In the genomic region with DNA sequence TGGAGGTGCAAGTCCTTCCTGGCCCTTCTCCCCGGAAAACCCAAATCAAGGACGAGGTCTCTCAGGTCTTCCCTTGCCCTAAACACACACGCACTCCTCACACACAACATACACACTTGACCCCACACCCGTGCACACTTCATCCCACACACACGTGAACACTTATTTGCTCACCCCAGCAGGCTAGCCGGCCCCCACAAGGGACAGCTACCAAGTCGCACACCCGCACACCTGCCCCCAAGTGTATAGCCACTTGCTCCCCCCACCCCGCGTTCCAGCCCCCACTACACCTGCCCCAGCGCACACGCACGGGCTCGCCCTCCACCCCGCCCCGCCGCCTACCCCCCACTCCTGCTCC, we compare ENCODE assay signal across 2 cellular contexts.
A peak's percentile ranks its signal among the peaks of the same experiment; 100 is the strongest.
TF ChIP-seq lines count a peak whose summit lies in the region.

No MANE protein-coding gene starts in this region.

TF ChIP-seq in SK-N-SH treated with all-trans-retinoic acid at 6 μM for 48 hours, 23 proteins besides CTCF, POLR2A, EP300 and RAD21 (continued from another document):
- TF ChIP-seq, protein P1, sequence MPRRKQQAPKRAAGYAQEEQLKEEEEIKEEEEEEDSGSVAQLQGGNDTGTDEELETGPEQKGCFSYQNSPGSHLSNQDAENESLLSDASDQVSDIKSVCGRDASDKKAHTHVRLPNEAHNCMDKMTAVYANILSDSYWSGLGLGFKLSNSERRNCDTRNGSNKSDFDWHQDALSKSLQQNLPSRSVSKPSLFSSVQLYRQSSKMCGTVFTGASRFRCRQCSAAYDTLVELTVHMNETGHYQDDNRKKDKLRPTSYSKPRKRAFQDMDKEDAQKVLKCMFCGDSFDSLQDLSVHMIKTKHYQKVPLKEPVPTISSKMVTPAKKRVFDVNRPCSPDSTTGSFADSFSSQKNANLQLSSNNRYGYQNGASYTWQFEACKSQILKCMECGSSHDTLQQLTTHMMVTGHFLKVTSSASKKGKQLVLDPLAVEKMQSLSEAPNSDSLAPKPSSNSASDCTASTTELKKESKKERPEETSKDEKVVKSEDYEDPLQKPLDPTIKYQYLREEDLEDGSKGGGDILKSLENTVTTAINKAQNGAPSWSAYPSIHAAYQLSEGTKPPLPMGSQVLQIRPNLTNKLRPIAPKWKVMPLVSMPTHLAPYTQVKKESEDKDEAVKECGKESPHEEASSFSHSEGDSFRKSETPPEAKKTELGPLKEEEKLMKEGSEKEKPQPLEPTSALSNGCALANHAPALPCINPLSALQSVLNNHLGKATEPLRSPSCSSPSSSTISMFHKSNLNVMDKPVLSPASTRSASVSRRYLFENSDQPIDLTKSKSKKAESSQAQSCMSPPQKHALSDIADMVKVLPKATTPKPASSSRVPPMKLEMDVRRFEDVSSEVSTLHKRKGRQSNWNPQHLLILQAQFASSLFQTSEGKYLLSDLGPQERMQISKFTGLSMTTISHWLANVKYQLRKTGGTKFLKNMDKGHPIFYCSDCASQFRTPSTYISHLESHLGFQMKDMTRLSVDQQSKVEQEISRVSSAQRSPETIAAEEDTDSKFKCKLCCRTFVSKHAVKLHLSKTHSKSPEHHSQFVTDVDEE (CRISPR knock-in tag; IDR thresholded peaks at IDR 0.05): no peak

TF ChIP-seq in K562, 482 proteins besides CTCF, POLR2A, EP300 and RAD21 (continued from another document):
- TF ChIP-seq ETS1 (conservative IDR thresholded peaks at IDR 0.05; ENCODE audit: control insufficient read depth, low read depth, low read length): no peak
- 0 out of 2 replicates have a peak, but pooled peaks have one; percentile 41 for TF ChIP-seq ELF4 (CRISPR knock-in tag; IDR thresholded peaks at IDR 0.05)
- no peak for TF ChIP-seq SMAD1 (IDR thresholded peaks at IDR 0.05; ENCODE audit: low read depth, low read length, partially characterized antibody)
- TF ChIP-seq TAF15 (IDR thresholded peaks at IDR 0.05; ENCODE audit: low read depth, low read length): no peak
- TF ChIP-seq CAMTA2 (CRISPR knock-in tag; conservative IDR thresholded peaks at IDR 0.05): no peak
- TF ChIP-seq BHLHE40 (IDR thresholded peaks at IDR 0.05; ENCODE audit: low read length): peak; percentile 62; the same call in 1 of the 2 replicates
- TF ChIP-seq LARP7 (IDR thresholded peaks at IDR 0.05): 0 out of 2 replicates have a peak, but pooled peaks have one; percentile 55
- no peak for TF ChIP-seq MYNN (IDR thresholded peaks at IDR 0.05)
- TF ChIP-seq MYNN (CRISPR knock-in tag; IDR thresholded peaks at IDR 0.05): no peak
- TF ChIP-seq SMARCE1 (IDR thresholded peaks at IDR 0.05): 0 out of 2 replicates have a peak, but pooled peaks have one; percentile 41
- TF ChIP-seq MITF (IDR thresholded peaks at IDR 0.05): no peak
- TF ChIP-seq NKRF (IDR thresholded peaks at IDR 0.05; ENCODE audit: borderline replicate concordance): 0 out of 2 replicates have a peak, but pooled peaks have one; percentile 25
- TF ChIP-seq SMC3 (conservative IDR thresholded peaks at IDR 0.05; ENCODE audit: insufficient read depth, low read depth, low read length): no peak
- no peak for TF ChIP-seq KLF10 (CRISPR knock-in tag; IDR thresholded peaks at IDR 0.05)
- no peak for TF ChIP-seq TCF3 (CRISPR knock-in tag; IDR thresholded peaks at IDR 0.05)
- TF ChIP-seq, protein P2, sequence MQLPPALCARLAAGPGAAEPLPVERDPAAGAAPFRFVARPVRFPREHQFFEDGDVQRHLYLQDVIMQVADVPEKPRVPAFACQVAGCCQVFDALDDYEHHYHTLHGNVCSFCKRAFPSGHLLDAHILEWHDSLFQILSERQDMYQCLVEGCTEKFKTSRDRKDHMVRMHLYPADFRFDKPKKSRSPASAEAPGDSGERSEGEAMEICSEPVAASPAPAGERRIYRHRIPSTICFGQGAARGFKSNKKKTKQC (CRISPR knock-in tag; IDR thresholded peaks at IDR 0.05): no peak
- no peak for TF ChIP-seq TOE1 (IDR thresholded peaks at IDR 0.05; ENCODE audit: borderline replicate concordance)
- no peak for TF ChIP-seq TOE1 (CRISPR knock-in tag; IDR thresholded peaks at IDR 0.05; ENCODE audit: borderline replicate concordance, low read depth)
- peak; percentile 71 for TF ChIP-seq PRDM10 (IDR thresholded peaks at IDR 0.05; ENCODE audit: partially characterized antibody)
- peak; percentile 12; the same call in 1 of the 2 replicates for TF ChIP-seq MYC (IDR thresholded peaks at IDR 0.05; ENCODE audit: low read depth, low read length)
- no peak for TF ChIP-seq MYC (CRISPR knock-in tag; IDR thresholded peaks at IDR 0.05; ENCODE audit: borderline replicate concordance, low read depth)
- no peak for TF ChIP-seq MECOM (CRISPR knock-in tag; IDR thresholded peaks at IDR 0.05)
- no peak for TF ChIP-seq SRF (CRISPR knock-in tag; IDR thresholded peaks at IDR 0.05)
- TF ChIP-seq, protein P3, sequence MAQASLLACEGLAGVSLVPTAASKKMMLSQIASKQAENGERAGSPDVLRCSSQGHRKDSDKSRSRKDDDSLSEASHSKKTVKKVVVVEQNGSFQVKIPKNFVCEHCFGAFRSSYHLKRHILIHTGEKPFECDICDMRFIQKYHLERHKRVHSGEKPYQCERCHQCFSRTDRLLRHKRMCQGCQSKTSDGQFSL (CRISPR knock-in tag; IDR thresholded peaks at IDR 0.05): peak; percentile 58; the same call in 1 of the 2 replicates
- TF ChIP-seq, protein P3 (tag; IDR thresholded peaks at IDR 0.05): no peak
- no peak for TF ChIP-seq HIVEP1 (CRISPR knock-in tag; IDR thresholded peaks at IDR 0.05)
- TF ChIP-seq SMARCA5 (IDR thresholded peaks at IDR 0.05): no peak
- 0 out of 4 replicates have a peak, but pooled peaks of 1 of the 2 experiments have one; percentile 28 for TF ChIP-seq KDM4B (IDR thresholded peaks at IDR 0.05; ENCODE audit: borderline replicate concordance in 2 of 2, low read depth in 1 of 2)
- TF ChIP-seq MLLT1 (IDR thresholded peaks at IDR 0.05): 0 out of 4 replicates have a peak, but pooled peaks of 1 of the 2 experiments have one; percentile 54
- no peak for TF ChIP-seq FOXM1 (IDR thresholded peaks at IDR 0.05; ENCODE audit: low read depth)
- no peak for TF ChIP-seq FOXM1 (CRISPR knock-in tag; IDR thresholded peaks at IDR 0.05; ENCODE audit: low read depth)
- 0 out of 2 replicates have a peak, but pooled peaks have one; percentile 20 for TF ChIP-seq SUPT5H (IDR thresholded peaks at IDR 0.05)
- TF ChIP-seq PURB (CRISPR knock-in tag; IDR thresholded peaks at IDR 0.05; ENCODE audit: low read depth): no peak
- no peak for TF ChIP-seq ZNF140 (CRISPR knock-in tag; IDR thresholded peaks at IDR 0.05)
- TF ChIP-seq PRMT5 (CRISPR knock-in tag; IDR thresholded peaks at IDR 0.05): no peak
